7 cellular contexts compared by ENCODE assay signal in the genomic region with DNA sequence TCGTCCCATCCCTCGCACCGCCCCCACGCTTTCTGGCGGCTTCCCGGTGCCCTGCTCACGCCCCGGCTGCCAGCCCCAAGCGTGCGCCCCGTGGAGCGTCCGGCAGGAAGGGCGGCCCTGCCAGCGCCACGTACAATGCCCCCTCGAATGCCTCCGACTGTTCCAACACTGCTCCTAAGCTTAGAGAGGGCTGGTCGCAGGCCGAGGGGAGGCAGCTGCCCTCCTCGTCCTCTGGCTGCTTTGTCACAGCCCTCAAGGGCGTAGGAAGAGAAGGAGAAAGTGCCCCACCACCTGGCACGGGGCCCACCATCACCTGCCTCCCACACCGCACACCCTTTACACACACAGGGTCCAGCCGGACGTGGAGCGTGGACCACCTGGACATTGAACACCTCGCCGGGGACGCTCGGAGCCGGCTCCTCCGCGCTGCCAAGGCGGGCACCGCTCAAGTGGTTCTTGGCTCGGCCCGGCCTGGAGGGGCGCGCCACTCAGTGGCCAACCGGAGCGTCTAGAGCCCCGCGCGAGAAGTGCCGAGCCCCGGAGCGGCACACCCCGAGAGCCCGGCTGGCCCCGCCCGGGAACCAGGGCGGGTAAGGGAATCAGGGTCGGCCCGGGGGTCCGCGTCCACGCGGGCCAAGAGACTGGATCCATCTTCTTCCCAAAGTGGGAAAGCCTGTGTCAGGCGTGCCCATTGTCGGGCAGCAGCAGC. TPM values are rescaled to one million over a fixed set of nuclear protein-coding genes. Genes with fewer than 3 reads are reported as not detected.
A peak's percentile ranks its signal among the peaks of the same experiment; 100 is the strongest.
DNase-seq lines count a peak whose midpoint lies in the region; ATAC-seq and TF ChIP-seq lines count a peak whose summit lies in the region.

No MANE protein-coding gene starts in this region.

- H3K4me1 ChIP-seq in osteoblast (ENCODE audit: insufficient read depth, low read length) = no peaks in the 10 kb centered on the region

- H3K36me3 ChIP-seq in WERI-Rb-1 = no peaks in the 10 kb centered on the region
- H3K36me3 ChIP-seq in osteoblast (ENCODE audit: insufficient read depth, low read length) = no peaks in the 10 kb centered on the region

- no peaks in the 10 kb centered on the region for H4K20me1 ChIP-seq in osteoblast (ENCODE audit: insufficient read depth, low read length)

- ATAC-seq in HG03159 (IDR thresholded peaks at IDR 0.05; ENCODE audit: unreplicated experiment) = peak; percentile 26

- peak overlapping the region; percentile 52 for H3K4me2 ChIP-seq in osteoblast (ENCODE audit: insufficient read depth, low read length)

- peaks cover 85% of the 10 kb centered on the region for H3K27me3 ChIP-seq in WERI-Rb-1 (ENCODE audit: insufficient read depth, low read depth, severe bottlenecking)
- H3K27me3 ChIP-seq in osteoblast (ENCODE audit: insufficient read depth, low read length) = peaks cover 52% of the 10 kb centered on the region

- H3K9me3 ChIP-seq in WERI-Rb-1 (ENCODE audit: severe bottlenecking) = peaks cover 2% of the 10 kb centered on the region
- H3K9me3 ChIP-seq in osteoblast (ENCODE audit: low read depth, low read length) = no peaks in the 10 kb centered on the region

- TF ChIP-seq CTCF in GM13977 (IDR thresholded peaks at IDR 0.05; ENCODE audit: extremely low read depth, insufficient read depth, missing control alignments) = no peak
- TF ChIP-seq CTCF in WERI-Rb-1 (IDR thresholded peaks at IDR 0.05; ENCODE audit: low read depth, low read length) = no peak
- TF ChIP-seq CTCF in fibroblast of pulmonary artery (IDR thresholded peaks at IDR 0.05; ENCODE audit: low read length, missing control alignments) = no peak
- TF ChIP-seq CTCF in osteoblast (IDR thresholded peaks at IDR 0.05; ENCODE audit: extremely low read depth, low read depth, low read length) = no peak

- in situ Hi-C loops in GM13977 (cut with MboI; ENCODE audit: low pct_unique_long_range_greater_than_20kb, low sequenced_read_pairs, unreplicated experiment) = no loop called here

- no peaks in the 10 kb centered on the region for H3K79me2 ChIP-seq in osteoblast (ENCODE audit: insufficient read depth, low read length)

- H3K27ac ChIP-seq in WERI-Rb-1 = no peak overlapping the region
- H3K27ac ChIP-seq in osteoblast (ENCODE audit: low read depth, low read length) = no peak overlapping the region

- DNase-seq in GM13977 (ENCODE audit: low spot score) (peak; percentile 26), WERI-Rb-1 (no peak), fibroblast of pulmonary artery (ENCODE audit: low read depth) (no peak), osteoblast (ENCODE audit: insufficient read length, low spot score, missing footprints) (no peak), COR-L47 (lab: John Stamatoyannopoulos, UW) (no peak), HuH-7 (ENCODE audit: low spot score) (no peak)

- no peak overlapping the region for H2AFZ ChIP-seq in osteoblast (ENCODE audit: low read length)

- H3K4me3 ChIP-seq in WERI-Rb-1 (ENCODE audit: low read depth, low read length) = peak overlapping the region; percentile 21
- peak overlapping the region; percentile 31 for H3K4me3 ChIP-seq in fibroblast of pulmonary artery (replicated peaks; ENCODE audit: low read depth, low read length)
- peak overlapping the region; percentile 51 for H3K4me3 ChIP-seq in osteoblast (ENCODE audit: insufficient read depth, low read length)

RNA-seq across cellular contexts. Expression of gene DNER, which starts 0.8 kb away (rescaled TPM):
- total RNA-seq in osteoblast = 0.36 and 1.2 TPM in 2 replicates
